In genomic region chr6:31438222-31438621, GRCh38 we compare ENCODE assay signal across 7 cellular contexts.
"Had no signal": no experiment of that assay in that cellular context is flagged by ENCODE, and none has a peak within 500 bp of the region (broad histone marks: within the 10 kb centered on the region; RNA-seq: fewer than 3 reads in every experiment).

No MANE protein-coding gene starts in this region.

- FAIRE-seq: G401.6, GM12878, GM12892, GM18507, GM19239 had no signal

- ATAC-seq: GM12878 had no signal

- DNase-seq: GDM1, GF-D8 had no signal

- H3K4me3 ChIP-seq: GM12878 had no signal
